In the genomic region with DNA sequence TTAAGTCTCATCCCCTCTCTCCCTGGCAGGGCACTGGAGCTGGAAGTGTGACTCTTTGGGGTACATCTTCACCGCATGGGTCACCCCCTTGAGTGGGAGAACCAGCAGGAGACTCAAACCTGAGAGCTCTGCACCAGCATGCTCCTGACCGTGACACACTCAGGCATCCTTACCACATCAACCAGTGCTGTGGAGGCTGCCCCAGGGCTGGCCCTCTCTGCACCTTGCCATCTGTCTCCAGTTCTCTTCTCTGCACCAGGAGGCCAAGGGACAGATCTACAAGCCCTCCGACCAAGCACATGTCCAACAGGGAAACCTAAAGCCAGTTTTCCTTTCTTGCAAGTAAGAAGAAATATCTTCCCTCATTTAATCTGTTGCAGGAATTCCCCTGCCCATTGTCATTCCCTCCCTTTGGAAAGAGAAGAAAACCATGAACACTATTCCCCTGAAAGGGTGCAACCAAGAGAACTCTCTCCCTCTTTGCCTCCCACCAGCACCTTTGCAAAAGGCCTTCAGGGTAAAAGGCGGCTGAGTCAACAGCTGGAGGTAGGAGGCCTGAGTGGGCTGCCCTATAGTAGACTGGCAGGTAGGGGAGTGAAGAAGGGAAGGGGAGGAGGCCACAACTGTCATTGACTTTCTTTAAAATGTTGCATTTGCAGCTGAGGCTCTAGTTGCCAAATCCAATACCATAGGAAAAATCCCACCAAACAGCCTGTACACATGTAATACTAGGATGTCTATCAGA, we compare ENCODE assay signal across 29 cellular contexts.
"Had no signal": no experiment of that assay in that cellular context is flagged by ENCODE, and none has a peak within 500 bp of the region (broad histone marks: within the 10 kb centered on the region; RNA-seq: fewer than 3 reads in every experiment).

No MANE protein-coding gene starts in this region.

- H3K27me3 ChIP-seq: vagina had no signal

- H3K4me1 Mint-ChIP-seq: neural crest cell had no signal

- H3K4me3 ChIP-seq: breast epithelium, esophagus muscularis mucosa, left lung, lower lobe of right lung, mucosa of descending colon, pancreas, prostate gland, thoracic aorta, vagina had no signal

- H3K9me3 Mint-ChIP-seq: activated CD4-positive, alpha-beta T cell treated with anti-CD3 and anti-CD28 coated beads, Interleukin-2, amount 10 ng/mL, durations not matched to agents 7 days and 5 days; activated naive CD4-positive, alpha-beta T cell treated with anti-CD3 and anti-CD28 coated beads, Interleukin-2, amount 10 ng/mL, durations not matched to agents 7 days and 5 days; activated T-helper 1 cell treated with anti-CD3 and anti-CD28 coated beads, Interleukin-12 subunit alpha, Interleukin-12 subunit beta, Interleukin-2, Interleukin-4 antibody, amounts not matched to agents 30 ng/mL and 10 ng/mL and 1 ng/mL, durations not matched to agents 14 hours and 24 hours and 36 hours; central memory CD8-positive, alpha-beta T cell; neural crest cell; type B pancreatic cell; WTC11 had no signal

- H3K36me3 ChIP-seq: breast epithelium, esophagus muscularis mucosa, left lung, lower lobe of right lung, pancreas, prostate gland, thoracic aorta, vagina had no signal

- H3K4me1 ChIP-seq: breast epithelium, esophagus muscularis mucosa, left lung, lower lobe of right lung, pancreas, prostate gland, vagina had no signal

- H3K27ac Mint-ChIP-seq: activated CD4-positive, alpha-beta T cell treated with anti-CD3 and anti-CD28 coated beads, Interleukin-2, amount 10 ng/mL, durations not matched to agents 7 days and 5 days; activated CD8-positive, alpha-beta memory T cell treated with anti-CD3 and anti-CD28 coated beads, Interleukin-2, amount 10 ng/mL, durations not matched to agents 7 days and 5 days; activated CD8-positive, alpha-beta T cell treated with anti-CD3 and anti-CD28 coated beads, Interleukin-2, amount 10 ng/mL, durations not matched to agents 7 days and 5 days; activated naive CD4-positive, alpha-beta T cell treated with anti-CD3 and anti-CD28 coated beads, Interleukin-2, amount 10 ng/mL, durations not matched to agents 7 days and 5 days; activated T-helper 1 cell treated with anti-CD3 and anti-CD28 coated beads, Interleukin-12 subunit alpha, Interleukin-12 subunit beta, Interleukin-2, Interleukin-4 antibody, amounts not matched to agents 30 ng/mL and 10 ng/mL and 1 ng/mL, durations not matched to agents 14 hours and 24 hours and 36 hours; type B pancreatic cell; WTC11 had no signal

- H3K36me3 Mint-ChIP-seq: activated CD8-positive, alpha-beta memory T cell treated with anti-CD3 and anti-CD28 coated beads, Interleukin-2, amount 10 ng/mL, durations not matched to agents 7 days and 5 days; activated naive CD4-positive, alpha-beta T cell treated with anti-CD3 and anti-CD28 coated beads, Interleukin-2, amount 10 ng/mL, durations not matched to agents 7 days and 5 days; type B pancreatic cell; WTC11 had no signal

- H3K9me3 ChIP-seq: breast epithelium, esophagus muscularis mucosa, left lung, lower lobe of right lung, mucosa of descending colon, pancreas, prostate gland, thoracic aorta, vagina had no signal

- ATAC-seq: activated CD8-positive, alpha-beta memory T cell treated with anti-CD3 and anti-CD28 coated beads, Interleukin-2, amount 10 ng/mL, durations not matched to agents 7 days and 5 days; activated CD8-positive, alpha-beta T cell treated with anti-CD3 and anti-CD28 coated beads, Interleukin-2, amount 10 ng/mL, durations not matched to agents 7 days and 5 days; left lung; lower lobe of right lung; mucosa of descending colon; pancreas; WTC11 had no signal

- H3K27ac ChIP-seq: breast epithelium, esophagus muscularis mucosa, left lung, lower lobe of right lung, pancreas, prostate gland, thoracic aorta, vagina had no signal

- H3K4me3 Mint-ChIP-seq: activated CD4-positive, alpha-beta T cell treated with anti-CD3 and anti-CD28 coated beads, Interleukin-2, amount 10 ng/mL, durations not matched to agents 7 days and 5 days; activated CD8-positive, alpha-beta memory T cell treated with anti-CD3 and anti-CD28 coated beads, Interleukin-2, amount 10 ng/mL, durations not matched to agents 7 days and 5 days; activated CD8-positive, alpha-beta T cell treated with anti-CD3 and anti-CD28 coated beads, Interleukin-2, amount 10 ng/mL, durations not matched to agents 7 days and 5 days; activated naive CD4-positive, alpha-beta T cell treated with anti-CD3 and anti-CD28 coated beads, Interleukin-2, amount 10 ng/mL, durations not matched to agents 7 days and 5 days; activated T-helper 1 cell treated with anti-CD3 and anti-CD28 coated beads, Interleukin-12 subunit alpha, Interleukin-12 subunit beta, Interleukin-2, Interleukin-4 antibody, amounts not matched to agents 30 ng/mL and 10 ng/mL and 1 ng/mL, durations not matched to agents 14 hours and 24 hours and 36 hours; central memory CD8-positive, alpha-beta T cell; neural crest cell; type B pancreatic cell; WTC11 had no signal

- DNase-seq: activated CD4-positive, alpha-beta T cell treated with anti-CD3 and anti-CD28 coated beads for 1 hour; activated CD4-positive, alpha-beta T cell treated with anti-CD3 and anti-CD28 coated beads, Interleukin-2, amount 10 ng/mL, durations not matched to agents 7 days and 5 days; activated CD8-positive, alpha-beta memory T cell treated with anti-CD3 and anti-CD28 coated beads, Interleukin-2, amount 10 ng/mL, durations not matched to agents 7 days and 5 days; activated CD8-positive, alpha-beta T cell treated with anti-CD3 and anti-CD28 coated beads, Interleukin-2, amount 10 ng/mL, durations not matched to agents 7 days and 5 days; activated gamma-delta T cell; activated naive CD4-positive, alpha-beta T cell treated with anti-CD3 and anti-CD28 coated beads, Interleukin-2, amount 10 ng/mL, durations not matched to agents 7 days and 5 days; amygdala; dermis blood vessel endothelial cell; effector CD4-positive, alpha-beta T cell; foreskin melanocyte; left lung; lower lobe of right lung; mesendoderm; mucosa of descending colon; pancreas; stimulated activated CD4-positive, alpha-beta T cell treated with anti-CD3 and anti-CD28 coated beads, Interleukin-15, amount 100 ng/mL, for 24 hours; stimulated activated CD4-positive, alpha-beta T cell treated with anti-CD3 and anti-CD28 coated beads, Interleukin-2, amount 100 ng/mL, for 24 hours; stimulated activated naive CD4-positive, alpha-beta T cell treated with Interleukin-2 at 50 U/mL for 16 hours; T-helper 2 cell had no signal
